29 cellular contexts compared by ENCODE assay signal in genomic region chr2:3124921-3125760, GRCh38.
DNase-seq lines count a peak whose midpoint lies in the region; ATAC-seq and TF ChIP-seq lines count a peak whose summit lies in the region.
"Had no signal": no experiment of that assay in that cellular context is flagged by ENCODE, and none has a peak within 500 bp of the region (broad histone marks: within the 10 kb centered on the region; RNA-seq: fewer than 3 reads in every experiment).

No MANE protein-coding gene starts in this region.

- 68% methylated on average over 29 of the region's 29 CpGs for WGBS in SK-N-SH (ENCODE audit: low lambda C conversion rate)

- POLR2A ChIA-PET in SK-N-SH (lab: Yijun Ruan, JAX) = interaction anchor here (2.0 to 5.0 kb wide), 2 partner anchors 24 to 277 kb away, joined by 7 to 71 read pairs; no protein-coding TSS in a partner anchor

- TF ChIP-seq CTCF in SK-N-SH (IDR thresholded peaks at IDR 0.05) = no peak
- no peak for TF ChIP-seq CTCF in nephron (IDR thresholded peaks at IDR 0.05; ENCODE audit: unreplicated experiment in 3 of 3)
- TF ChIP-seq CTCF in breast epithelium (IDR thresholded peaks at IDR 0.05) = no peak

- H3K27ac Mint-ChIP-seq in nephron = peak overlapping the region; percentile 8 to 58 (median 39)
- H3K27ac Mint-ChIP-seq: activated CD8-positive, alpha-beta T cell treated with anti-CD3 and anti-CD28 coated beads, Interleukin-2, amount 10 ng/mL, durations not matched to agents 7 days and 5 days; CD8-positive, alpha-beta T cell had no signal

- H3K36me3 ChIP-seq in SK-N-SH (replicated peaks in 1 of 2; ENCODE audit: control insufficient read depth in 1 of 2, insufficient read depth in 2 of 2, low read length in 1 of 2) (no peaks in the 10 kb centered on the region), breast epithelium (no peaks in the 10 kb centered on the region)
- H3K36me3 ChIP-seq: heart left ventricle, stomach, tibial nerve had no signal

- H3K9me3 Mint-ChIP-seq in nephron = peaks cover 9% of the 10 kb centered on the region
- H3K9me3 Mint-ChIP-seq: H9 had no signal

- H3K4me1 Mint-ChIP-seq in nephron = peaks cover 35% of the 10 kb centered on the region

- no peaks in the 10 kb centered on the region for H3K79me2 ChIP-seq in SK-N-SH (ENCODE audit: insufficient read depth)

- TF ChIP-seq POLR2A in breast epithelium (IDR thresholded peaks at IDR 0.05) = no peak

- no peaks in the 10 kb centered on the region for H3K9me3 ChIP-seq in SK-N-SH
- H3K9me3 ChIP-seq in breast epithelium = no peaks in the 10 kb centered on the region
- H3K9me3 ChIP-seq: psoas muscle, stomach had no signal

- ATAC-seq in SK-N-SH treated with all-trans-retinoic acid at 6 μM for 48 hours (no peak), HG03354 (IDR thresholded peaks at IDR 0.05; ENCODE audit: poor library complexity, severe bottlenecking, unreplicated experiment) (no peak), GM18858 (IDR thresholded peaks at IDR 0.05; ENCODE audit: unreplicated experiment) (no peak)
- ATAC-seq: activated CD8-positive, alpha-beta T cell treated with anti-CD3 and anti-CD28 coated beads, Interleukin-2, amount 10 ng/mL, durations not matched to agents 7 days and 5 days; CD8-positive, alpha-beta T cell; heart left ventricle; left colon; psoas muscle had no signal

- H3K27me3 ChIP-seq in SK-N-SH (ENCODE audit: insufficient read depth) (no peaks in the 10 kb centered on the region), breast epithelium (no peaks in the 10 kb centered on the region)
- H3K27me3 ChIP-seq: heart left ventricle, tibial nerve had no signal

- intact Hi-C loops in breast epithelium (cut with DNase I; ENCODE audit: low total_unique reads) = no loop called here

- H3K27ac ChIP-seq in SK-N-SH (ENCODE audit: low read depth in 2 of 2, low read length in 1 of 2) = peak overlapping the region in 1 of 2 experiments; percentile 100; a peak in 2 of 4 replicates
- no peak overlapping the region for H3K27ac ChIP-seq in breast epithelium
- H3K27ac ChIP-seq: epithelial cell of prostate, heart left ventricle, psoas muscle, SK-N-MC, skin epidermis, stomach, tibial nerve had no signal

- no peak overlapping the region for H3K4me3 Mint-ChIP-seq in nephron
- H3K4me3 Mint-ChIP-seq: activated CD8-positive, alpha-beta T cell treated with anti-CD3 and anti-CD28 coated beads, Interleukin-2, amount 10 ng/mL, durations not matched to agents 7 days and 5 days; CD8-positive, alpha-beta T cell; H9 had no signal

- no peak for TF ChIP-seq RAD21 in SK-N-SH (IDR thresholded peaks at IDR 0.05; ENCODE audit: low read length)

- H3K4me1 ChIP-seq in SK-N-SH (ENCODE audit: control insufficient read depth in 1 of 2, insufficient read depth in 2 of 2, low read depth in 1 of 2, low read length in 1 of 2) (peaks cover 0 to 72% of the 10 kb centered on the region in 2 experiments; a peak in 3 of 4 replicates), breast epithelium (no peaks in the 10 kb centered on the region)
- H3K4me1 ChIP-seq: psoas muscle, stomach had no signal

- H3K9ac ChIP-seq in SK-N-SH = no peak overlapping the region

- H3K9me2 ChIP-seq in SK-N-SH = no peaks in the 10 kb centered on the region

- no peak overlapping the region for H2AFZ ChIP-seq in SK-N-SH (ENCODE audit: low read depth)

- H3K27me3 Mint-ChIP-seq in nephron (ENCODE audit: low read depth) = peaks cover 3% of the 10 kb centered on the region

- no peaks in the 10 kb centered on the region for H3F3A ChIP-seq in SK-N-SH (replicated peaks; ENCODE audit: insufficient read depth)

- CTCF ChIA-PET in SK-N-SH (lab: Yijun Ruan, JAX) = interaction anchor here (1.1 to 1.8 kb wide), 4 partner anchors 116 to 279 kb away, joined by 3 to 7 read pairs (median 4); no protein-coding TSS in a partner anchor

- no peak overlapping the region for H3K4me2 ChIP-seq in SK-N-SH

- H3K4me3 ChIP-seq in SK-N-SH (ENCODE audit: low read depth in 2 of 2, low read length in 1 of 2) = no peak overlapping the region; a peak in 1 of 4 replicates
- no peak overlapping the region for H3K4me3 ChIP-seq in breast epithelium
- H3K4me3 ChIP-seq: heart left ventricle, psoas muscle, SK-N-MC, skin epidermis, stomach, tibial nerve had no signal

- no peak for TF ChIP-seq EP300 in SK-N-SH (IDR thresholded peaks at IDR 0.05; ENCODE audit: borderline replicate concordance in 1 of 2, low read depth in 1 of 2, low read length in 1 of 2)

- no peaks in the 10 kb centered on the region for H4K20me1 ChIP-seq in SK-N-SH (ENCODE audit: insufficient read depth)

- peaks cover 4% of the 10 kb centered on the region for H3K36me3 Mint-ChIP-seq in nephron (ENCODE audit: low read depth)
- H3K36me3 Mint-ChIP-seq: CD8-positive, alpha-beta T cell had no signal

- DNase-seq in SK-N-SH (no peak), ecto neural progenitor cell (ENCODE audit: low spot score) (peak; percentile 46), superior temporal gyrus (ENCODE audit: extremely low spot score) (peak; percentile 47), breast epithelium (ENCODE audit: low spot score in 2 of 2) (no peak)
- DNase-seq: activated CD8-positive, alpha-beta T cell treated with anti-CD3 and anti-CD28 coated beads, Interleukin-2, amount 10 ng/mL, durations not matched to agents 7 days and 5 days; activated gamma-delta T cell treated with Interleukin-2 at 50 U/mL for 16 hours; activated T-cell treated with anti-CD3 and anti-CD28 coated beads for 4 hours; CD8-positive, alpha-beta T cell; effector CD8-positive, alpha-beta T cell; EL; H9; left colon; mammary epithelial cell; NCI-H1105; NCI-H187 treated with DMSO at 0.1 percent for 48 hours; NCI-H748 treated with DMSO at 0.1 percent for 48 hours; psoas muscle; stimulated activated CD4-positive, alpha-beta T cell treated with anti-CD3 and anti-CD28 coated beads, Interleukin-1b, Interleukin-23, amount 100 ng/mL, for 48 hours; stimulated activated CD8-positive, alpha-beta memory T cell treated with anti-CD3 and anti-CD28 coated beads, Interleukin-4, amount 100 ng/mL, for 48 hours; stomach had no signal

TF ChIP-seq in SK-N-SH, 30 proteins besides CTCF, POLR2A, EP300 and RAD21 (continues in another document):
- TF ChIP-seq CHD2 (IDR thresholded peaks at IDR 0.05; ENCODE audit: low read length, partially characterized antibody) (peak; percentile 11), EZH2phosphoT487 (IDR thresholded peaks at IDR 0.05; ENCODE audit: borderline replicate concordance, low read depth) (no peak), REST (IDR thresholded peaks at IDR 0.05; ENCODE audit: low read depth, low read length) (no peak), NFIC (IDR thresholded peaks at IDR 0.05; ENCODE audit: borderline replicate concordance) (no peak), RCOR1 (IDR thresholded peaks at IDR 0.05; ENCODE audit: low read length) (no peak)

TF ChIP-seq in SK-N-SH treated with all-trans-retinoic acid at 6 μM for 48 hours, 23 proteins besides CTCF, POLR2A, EP300 and RAD21 (continues in another document):
- TF ChIP-seq OSR1 (CRISPR knock-in tag; IDR thresholded peaks at IDR 0.05) = no peak
- no peak for TF ChIP-seq ZFP3 (CRISPR knock-in tag; IDR thresholded peaks at IDR 0.05)
- no peak for TF ChIP-seq ISL1 (CRISPR knock-in tag; IDR thresholded peaks at IDR 0.05)
- no peak for TF ChIP-seq CSDC2 (CRISPR knock-in tag; IDR thresholded peaks at IDR 0.05)
- no peak for TF ChIP-seq PPARA (CRISPR knock-in tag; IDR thresholded peaks at IDR 0.05; ENCODE audit: borderline replicate concordance)
- TF ChIP-seq ARNTL (CRISPR knock-in tag; IDR thresholded peaks at IDR 0.05; ENCODE audit: borderline replicate concordance, low read depth) = no peak
- no peak for TF ChIP-seq TCF4 (CRISPR knock-in tag; IDR thresholded peaks at IDR 0.05; ENCODE audit: borderline replicate concordance)
- TF ChIP-seq POU6F1 (CRISPR knock-in tag; IDR thresholded peaks at IDR 0.05; ENCODE audit: borderline replicate concordance, low read depth) = no peak
- no peak for TF ChIP-seq TSHZ2 (CRISPR knock-in tag; IDR thresholded peaks at IDR 0.05)
- TF ChIP-seq ZFP30 (CRISPR knock-in tag; IDR thresholded peaks at IDR 0.05) = no peak
- TF ChIP-seq ZNF565 (CRISPR knock-in tag; conservative IDR thresholded peaks at IDR 0.05; ENCODE audit: low read depth) = no peak
- no peak for TF ChIP-seq ZNF70 (CRISPR knock-in tag; IDR thresholded peaks at IDR 0.05)

Comparison
In these comparisons a context has a peak if more than half of its experiments do, and no peak if none do; other contexts are left out.
1. DNase-seq: peak in ecto neural progenitor cell (single experiment) and superior temporal gyrus (single experiment); none in SK-N-SH (single experiment) and breast epithelium (0 of 2).